Comparison of ENCODE assay signal across 1 cellular context in genomic region chr19:29645911-29646310, GRCh38.
TF ChIP-seq lines count a peak whose summit lies in the region.

No MANE protein-coding gene starts in this region.

TF ChIP-seq in K562, 482 proteins besides CTCF, POLR2A, EP300 and RAD21 (continued from another document):
- TF ChIP-seq RCOR1 (IDR thresholded peaks at IDR 0.05; ENCODE audit: borderline replicate concordance in 1 of 2, low read depth in 2 of 2, low read length in 2 of 2), result peak in 1 of 2 experiments; percentile 51; a peak in 1 of 4 replicates
TF ChIP-seq in K562: peak in this region for 22.
